ENCODE assay signal across 11 cellular contexts in genomic region chr7:69739182-69739581, GRCh38.
A peak's percentile ranks its signal among the peaks of the same experiment; 100 is the strongest.
DNase-seq lines count a peak whose midpoint lies in the region; ATAC-seq and TF ChIP-seq lines count a peak whose summit lies in the region.
"Had no signal": no experiment of that assay in that cellular context is flagged by ENCODE, and none has a peak within 500 bp of the region (broad histone marks: within the 10 kb centered on the region; RNA-seq: fewer than 3 reads in every experiment).

No MANE protein-coding gene starts in this region.

- peaks cover 92% of the 10 kb centered on the region for H4K20me1 ChIP-seq in smooth muscle cell (ENCODE audit: low read depth)

- TF ChIP-seq POLR2A in prostate gland (IDR thresholded peaks at IDR 0.05), result no peak

- DNase-seq in DMS 273 (lab: John Stamatoyannopoulos, UW; ENCODE audit: unreplicated experiment) (peak; percentile 35), DMS 273 treated with DMSO at 0.1 percent for 48 hours (lab: John Stamatoyannopoulos, UW) (no peak), M059J (ENCODE audit: low read depth) (peak; percentile 31), smooth muscle cell (lab: John Stamatoyannopoulos, UW; ENCODE audit: unreplicated experiment) (no peak), prostate gland (ENCODE audit: low spot score) (no peak), AG08396 (ENCODE audit: low spot score) (no peak), COR-L47 (lab: John Stamatoyannopoulos, UW) (no peak)
- DNase-seq: activated CD8-positive, alpha-beta memory T cell treated with anti-CD3 and anti-CD28 coated beads for 24 hours; IMR-90 had no signal

- H3K36me3 ChIP-seq in smooth muscle cell (ENCODE audit: low read depth), result no peaks in the 10 kb centered on the region
- no peaks in the 10 kb centered on the region for H3K36me3 ChIP-seq in prostate gland

- H2AFZ ChIP-seq in smooth muscle cell (ENCODE audit: low read depth), result no peak overlapping the region

- TF ChIP-seq CTCF in smooth muscle cell (IDR thresholded peaks at IDR 0.05; ENCODE audit: borderline replicate concordance, insufficient read depth, poor library complexity, severe bottlenecking) (no peak), prostate gland (IDR thresholded peaks at IDR 0.05) (no peak)

- peak; percentile 68 for ATAC-seq in GM21723 (IDR thresholded peaks at IDR 0.05; ENCODE audit: unreplicated experiment)

- no peak overlapping the region for H3K9ac ChIP-seq in smooth muscle cell (ENCODE audit: low read depth)

- H3K4me1 ChIP-seq in smooth muscle cell (ENCODE audit: low read depth) (peaks cover 18% of the 10 kb centered on the region), prostate gland (replicated peaks) (no peaks in the 10 kb centered on the region)

- H3K27me3 ChIP-seq in smooth muscle cell (ENCODE audit: low read depth) (peaks cover 19% of the 10 kb centered on the region), prostate gland (replicated peaks; ENCODE audit: insufficient read depth) (no peaks in the 10 kb centered on the region)

- H3K4me3 ChIP-seq in smooth muscle cell (no peak overlapping the region), prostate gland (no peak overlapping the region)

- H3K79me2 ChIP-seq in smooth muscle cell (ENCODE audit: low read depth), result peaks cover 7% of the 10 kb centered on the region

- H3K27ac ChIP-seq in smooth muscle cell (ENCODE audit: low read depth), result no peak overlapping the region
- no peak overlapping the region for H3K27ac ChIP-seq in prostate gland
- H3K27ac ChIP-seq: 22Rv1 had no signal

- H3K4me2 ChIP-seq in smooth muscle cell, result peak overlapping the region; percentile 6

- 97% methylated on average over 1 of the region's 1 CpG for WGBS in smooth muscle cell (ENCODE audit: low lambda C conversion rate)
- WGBS in prostate gland, result 79% methylated on average over 1 of the region's 1 CpG

- H3K9me3 ChIP-seq in smooth muscle cell (replicated peaks; ENCODE audit: low read depth), result no peaks in the 10 kb centered on the region
- no peaks in the 10 kb centered on the region for H3K9me3 ChIP-seq in prostate gland

- H3F3A ChIP-seq in smooth muscle cell (ENCODE audit: low read depth), result peaks cover 13% of the 10 kb centered on the region

- intact Hi-C loops in prostate gland (cut with DNase I), result no loop called here

Comparison
In these comparisons a context has a peak if more than half of its experiments do, and no peak if none do; other contexts are left out.
1. DNase-seq: peak in DMS 273 (single experiment) and M059J (single experiment); none in DMS 273 treated with DMSO at 0.1 percent for 48 hours (single experiment), smooth muscle cell (single experiment), prostate gland (single experiment), AG08396 (single experiment) and COR-L47 (single experiment).